In the genomic region with DNA sequence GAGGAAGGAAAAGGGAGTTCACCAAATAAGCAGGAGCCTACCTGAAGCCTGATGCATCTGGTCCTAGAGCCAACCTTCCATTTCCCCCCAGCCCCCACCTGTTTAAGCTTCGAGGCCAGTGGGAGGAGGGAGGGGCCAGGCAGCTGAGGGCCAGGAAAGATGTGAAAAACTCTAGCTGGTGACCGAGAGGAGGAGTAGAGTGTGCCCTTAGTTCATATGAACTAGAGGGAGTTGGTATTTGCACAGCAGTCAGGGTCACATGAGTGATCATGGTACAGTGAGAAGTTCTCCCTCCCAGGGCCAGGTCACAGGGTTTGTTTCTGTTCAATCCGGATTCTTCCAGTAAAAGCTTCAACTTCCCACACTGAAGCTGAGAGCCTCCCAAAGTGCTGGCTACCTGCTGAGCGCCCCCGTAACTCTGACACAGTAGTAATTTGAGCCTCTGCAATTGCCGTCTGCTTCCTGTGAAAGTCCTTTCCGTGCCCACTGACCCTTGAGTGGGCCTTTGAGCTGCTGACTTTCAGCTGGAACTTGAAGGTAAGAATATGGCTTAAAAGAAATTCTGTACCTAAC, we compare ENCODE assay signal across 9 cellular contexts. TPM values are rescaled to one million over a fixed set of nuclear protein-coding genes. Genes with fewer than 3 reads are reported as not detected.
A peak's percentile ranks its signal among the peaks of the same experiment; 100 is the strongest.
DNase-seq lines count a peak whose midpoint lies in the region; ATAC-seq and TF ChIP-seq lines count a peak whose summit lies in the region.
"Had no signal": no experiment of that assay in that cellular context is flagged by ENCODE, and none has a peak within 500 bp of the region (broad histone marks: within the 10 kb centered on the region; RNA-seq: fewer than 3 reads in every experiment).

TSS of gene SULT1C2 (plus strand) at position 362 of the 573 bp plus-strand sequence. CDS start 4,773 bp downstream, outside the sequence.

- no peaks in the 10 kb centered on the region for H3F3A ChIP-seq in PC-3 (ENCODE audit: low read length, unreplicated experiment)

- H2AFZ ChIP-seq in PC-3 (ENCODE audit: low read length): no peak within 1 kb of the TSS

- H3K27me3 Mint-ChIP-seq in CD14-positive monocyte (ENCODE audit: low read depth in 3 of 3): peaks cover 0 to 5% (median 0%) of the 10 kb centered on the region in 3 donors

- no peaks in the 10 kb centered on the region for H3K27me3 ChIP-seq in HUES6 (ENCODE audit: control insufficient read depth, insufficient read depth, low read length)
- no peaks in the 10 kb centered on the region for H3K27me3 ChIP-seq in PC-3 (ENCODE audit: low read length)
- H3K27me3 ChIP-seq in iPS-15b (ENCODE audit: control insufficient read depth, insufficient read depth, low read length): no peaks in the 10 kb centered on the region

- TF ChIP-seq CTCF in PC-3 (conservative IDR thresholded peaks at IDR 0.05; ENCODE audit: low read depth, low read length) (no peak), CD14-positive monocyte (IDR thresholded peaks at IDR 0.05) (no peak)

- no peaks in the 10 kb centered on the region for H3K9me2 ChIP-seq in PC-3 (replicated peaks; ENCODE audit: low read length)

- H3K9me3 ChIP-seq in HUES6 (ENCODE audit: control insufficient read depth, insufficient read depth, low read depth, low read length) (0 out of 2 replicates have a peak, but pooled peaks cover 1% of the 10 kb centered on the region), PC-3 (ENCODE audit: low read length) (no peaks in the 10 kb centered on the region), iPS-15b (ENCODE audit: control insufficient read depth, insufficient read depth, low read length) (no peaks in the 10 kb centered on the region)

- H3K4me3 Mint-ChIP-seq in CD14-positive monocyte: no peak within 1 kb of the TSS

- POLR2A ChIA-PET in PC-3 (lab: Charles Lee; ENCODE audit: unreplicated experiment): no interaction called here

- H3K27ac Mint-ChIP-seq in CD14-positive monocyte: no peak within 1 kb of the TSS

- peak; percentile 29; the same call in 1 of the 2 replicates for ATAC-seq in PC-3

- no peaks in the 10 kb centered on the region for H3K36me3 Mint-ChIP-seq in CD14-positive monocyte

- CTCF ChIA-PET in PC-3 (lab: Charles Lee): no interaction called here

- peaks cover 13% of the 10 kb centered on the region for H3K4me1 ChIP-seq in HUES6 (ENCODE audit: control insufficient read depth, insufficient read depth, low read length)
- no peaks in the 10 kb centered on the region for H3K4me1 ChIP-seq in PC-3 (ENCODE audit: insufficient read depth, low read length)
- H3K4me1 ChIP-seq in iPS-15b (ENCODE audit: control insufficient read depth, insufficient read depth, low read length): peaks cover 9% of the 10 kb centered on the region

- H3K4me3 ChIP-seq in HUES6 (ENCODE audit: low read depth, low read length) (peak within 1 kb of the TSS; percentile 15), PC-3 (ENCODE audit: low read length) (no peak within 1 kb of the TSS), iPS-15b (ENCODE audit: low read depth, low read length) (peak within 1 kb of the TSS; percentile 37), skeletal muscle cell (ENCODE audit: low read depth, low read length) (no peak within 1 kb of the TSS)

- no peak within 1 kb of the TSS for H3K4me2 ChIP-seq in PC-3 (ENCODE audit: low read length)

- no peaks in the 10 kb centered on the region for H3K79me2 ChIP-seq in PC-3 (ENCODE audit: low read length)

- no peaks in the 10 kb centered on the region for H4K20me1 ChIP-seq in PC-3 (ENCODE audit: low read length)

- H3K9ac ChIP-seq in HUES6 (ENCODE audit: low read length) (no peak within 1 kb of the TSS), PC-3 (ENCODE audit: low read length) (no peak within 1 kb of the TSS), iPS-15b (ENCODE audit: low read depth, low read length) (no peak within 1 kb of the TSS)

- peaks cover 0 to 3% (median under 1%) of the 10 kb centered on the region in 7 donors for H3K9me3 Mint-ChIP-seq in CD14-positive monocyte

- intact Hi-C loops in PC-3 (cut with micrococcal nuclease): no loop called here
- intact Hi-C loops in CD14-positive monocyte (cut with micrococcal nuclease): no loop called here

- H3K36me3 ChIP-seq in HUES6 (ENCODE audit: control insufficient read depth, insufficient read depth, low read length): no peaks in the 10 kb centered on the region
- H3K36me3 ChIP-seq in PC-3 (ENCODE audit: low read depth, low read length): no peaks in the 10 kb centered on the region
- H3K36me3 ChIP-seq in iPS-15b (ENCODE audit: control insufficient read depth, insufficient read depth, low read length): no peaks in the 10 kb centered on the region

- peaks cover 7% of the 10 kb centered on the region for H3K4me1 Mint-ChIP-seq in CD14-positive monocyte

- H3K27ac ChIP-seq in HUES6 (ENCODE audit: low read depth, low read length): no peak within 1 kb of the TSS
- H3K27ac ChIP-seq in PC-3 (ENCODE audit: low read length): no peak within 1 kb of the TSS

- DNase-seq in PC-3 (no peak), skeletal muscle cell (ENCODE audit: low read depth) (peak; percentile 41), NOMO-1 treated with dmso at 0.1 percent for 144 hours (lab: John Stamatoyannopoulos, UW; ENCODE audit: unreplicated experiment) (no peak), CD14-positive monocyte (ENCODE audit: low spot score) (no peak), NCI-H1048 (lab: John Stamatoyannopoulos, UW) (no peak), nucleus accumbens (lab: John Stamatoyannopoulos, UW) (no peak)
- DNase-seq: MM.1S had no signal

- no TSS peak for BruUV-seq in PC-3 (replicated peaks; lab: Mats Ljungman, UMichigan)

RNA-seq across cellular contexts. Expression of gene SULT1C2, which starts in this region (rescaled TPM):
- total RNA-seq in PC-3 (2014; rRNA removed): not detected in 2 replicates
- not detected for polyA plus RNA-seq in CD14-positive monocyte

Comparison
In these comparisons a context has a peak if more than half of its experiments do, and no peak if none do; other contexts are left out.
1. Peak in ATAC-seq in PC-3; RNA of the gene not detected or under 1 TPM.
2. H3K4me3 ChIP-seq: peak in HUES6 (single experiment) and iPS-15b (single experiment); none in PC-3 (single experiment) and skeletal muscle cell (single experiment).